ENCODE assay signal across 11 cellular contexts in the genomic region with DNA sequence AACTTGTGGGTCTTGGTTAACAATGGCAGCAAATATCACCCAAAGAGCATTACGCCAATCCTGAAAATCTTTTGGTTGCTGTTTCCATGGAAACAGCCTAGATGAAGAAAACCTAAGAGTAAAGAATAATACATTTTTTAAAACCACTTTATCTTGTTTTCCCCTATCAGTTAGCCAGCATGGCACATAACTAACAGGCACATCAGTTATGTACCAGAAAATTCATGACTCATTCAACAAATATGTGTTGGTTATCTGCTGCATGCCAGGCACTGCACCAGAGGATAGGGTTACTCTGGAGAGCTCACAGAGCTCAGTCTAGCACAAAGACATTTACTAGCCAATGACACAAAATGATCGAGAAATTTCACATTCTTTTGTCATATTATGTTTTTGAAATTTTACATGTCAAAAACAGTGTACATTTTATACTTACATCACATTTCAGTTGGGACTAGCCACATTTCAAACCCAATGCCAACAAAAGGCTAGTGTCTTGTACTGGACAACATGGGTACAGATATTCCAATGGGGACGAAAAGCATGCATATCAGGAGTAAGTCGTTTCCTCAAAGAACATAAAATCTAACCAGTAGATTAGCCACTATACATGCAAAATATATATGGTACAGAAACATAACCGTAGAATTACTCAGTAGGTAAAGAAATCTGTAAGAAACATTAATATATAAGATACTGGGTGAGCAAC. TPM values are rescaled to one million over a fixed set of nuclear protein-coding genes. Genes with fewer than 3 reads are reported as not detected.
A peak's percentile ranks its signal among the peaks of the same experiment; 100 is the strongest.
DNase-seq lines count a peak whose midpoint lies in the region; ATAC-seq and TF ChIP-seq lines count a peak whose summit lies in the region.
"Had no signal": no experiment of that assay in that cellular context is flagged by ENCODE, and none has a peak within 500 bp of the region (broad histone marks: within the 10 kb centered on the region; RNA-seq: fewer than 3 reads in every experiment).

No MANE protein-coding gene starts in this region.

- in situ Hi-C loops in GM23248 (cut with MboI), result no loop called here
- in situ Hi-C loops in SK-MEL-5 (cut with HindIII; ENCODE audit: low pct_unique_long_range_greater_than_20kb, low sequenced_read_pairs), result no loop called here

- no peaks in the 10 kb centered on the region for H3K27me3 ChIP-seq in GM23248 (replicated peaks; ENCODE audit: insufficient read depth)
- H3K27me3 ChIP-seq: transverse colon had no signal

- no peaks in the 10 kb centered on the region for H3F3A ChIP-seq in GM23248 (ENCODE audit: insufficient read depth)

- no peak overlapping the region for H3K4me3 Mint-ChIP-seq in osteocyte (ENCODE audit: unreplicated experiment)
- H3K4me3 Mint-ChIP-seq in activated T-cell treated with anti-CD3 and anti-CD28 coated beads, Interleukin-2, amount 50 U/mL, for 4 hours, result no peak overlapping the region
- H3K4me3 Mint-ChIP-seq: activated naive CD4-positive, alpha-beta T cell treated with anti-CD3 and anti-CD28 coated beads, Interleukin-2, amount 10 ng/mL, durations not matched to agents 7 days and 5 days had no signal

- TF ChIP-seq CTCF in osteocyte (IDR thresholded peaks at IDR 0.05), result no peak

- H3K79me2 ChIP-seq in GM23248 (ENCODE audit: insufficient read depth), result peaks cover 16% of the 10 kb centered on the region

- ATAC-seq in HG02610 (IDR thresholded peaks at IDR 0.05; ENCODE audit: unreplicated experiment) (no peak), GM21528 (IDR thresholded peaks at IDR 0.05; ENCODE audit: low FRiP score, unreplicated experiment) (no peak)
- no peak for ATAC-seq in activated T-cell treated with anti-CD3 and anti-CD28 coated beads, Interleukin-2, amount 50 U/mL, for 4 hours

- peak overlapping the region; percentile 58 for H3K27ac Mint-ChIP-seq in osteocyte (ENCODE audit: unreplicated experiment)
- H3K27ac Mint-ChIP-seq: activated naive CD4-positive, alpha-beta T cell treated with anti-CD3 and anti-CD28 coated beads, Interleukin-2, amount 10 ng/mL, durations not matched to agents 7 days and 5 days had no signal

- H3K4me1 Mint-ChIP-seq in osteocyte (ENCODE audit: unreplicated experiment), result peaks cover 17% of the 10 kb centered on the region
- peaks cover 13% of the 10 kb centered on the region for H3K4me1 Mint-ChIP-seq in activated T-cell treated with anti-CD3 and anti-CD28 coated beads, Interleukin-2, amount 50 U/mL, for 4 hours (ENCODE audit: low read depth)
- H3K4me1 Mint-ChIP-seq: activated naive CD4-positive, alpha-beta T cell treated with anti-CD3 and anti-CD28 coated beads, Interleukin-2, amount 10 ng/mL, durations not matched to agents 7 days and 5 days had no signal

- H3K36me3 Mint-ChIP-seq in osteocyte (ENCODE audit: unreplicated experiment), result no peaks in the 10 kb centered on the region
- H3K36me3 Mint-ChIP-seq in activated T-cell treated with anti-CD3 and anti-CD28 coated beads, Interleukin-2, amount 50 U/mL, for 4 hours (ENCODE audit: insufficient read depth), result peaks cover 3% of the 10 kb centered on the region
- H3K36me3 Mint-ChIP-seq: activated naive CD4-positive, alpha-beta T cell treated with anti-CD3 and anti-CD28 coated beads, Interleukin-2, amount 10 ng/mL, durations not matched to agents 7 days and 5 days had no signal

- H3K9me3 ChIP-seq in GM23248 (ENCODE audit: low read depth), result no peaks in the 10 kb centered on the region
- H3K9me3 ChIP-seq: transverse colon had no signal

- no peaks in the 10 kb centered on the region for H3K36me3 ChIP-seq in GM23248 (ENCODE audit: low read depth)
- H3K36me3 ChIP-seq: transverse colon had no signal

- 75 to 76% methylated on average over 5 of the region's 5 CpGs for WGBS in GM23248 (ENCODE audit: low coverage in 1 of 2, low lambda C conversion rate in 2 of 2, missing lambda C conversion rate in 2 of 2), 2 experiments

- DNase-seq in GM23248 (peak; percentile 65), SK-MEL-5 (ENCODE audit: low read depth, low spot score) (peak; percentile 55), fibroblast of the conjunctiva (ENCODE audit: low read depth) (peak; percentile 20), osteocyte (ENCODE audit: extremely low spot score, unreplicated experiment) (no peak), NCI-H2029 (lab: John Stamatoyannopoulos, UW) (no peak)
- DNase-seq in activated T-cell treated with anti-CD3 and anti-CD28 coated beads, Interleukin-2, amount 50 U/mL, for 4 hours, result no peak
- DNase-seq: activated naive CD4-positive, alpha-beta T cell treated with anti-CD3 and anti-CD28 coated beads, Interleukin-2, amount 10 ng/mL, durations not matched to agents 7 days and 5 days; NCI-H1048; transverse colon had no signal

- H3K4me3 ChIP-seq in GM23248, result no peak overlapping the region
- H3K4me3 ChIP-seq: transverse colon had no signal

- H2AFZ ChIP-seq in GM23248, result no peak overlapping the region

- no peaks in the 10 kb centered on the region for H3K9me2 ChIP-seq in GM23248 (ENCODE audit: insufficient read depth)

- H3K9ac ChIP-seq in GM23248, result no peak overlapping the region

- peaks cover 9% of the 10 kb centered on the region for H3K4me1 ChIP-seq in GM23248 (ENCODE audit: insufficient read depth)

- no peaks in the 10 kb centered on the region for H3K9me3 Mint-ChIP-seq in osteocyte (ENCODE audit: unreplicated experiment)
- H3K9me3 Mint-ChIP-seq in activated T-cell treated with anti-CD3 and anti-CD28 coated beads, Interleukin-2, amount 50 U/mL, for 4 hours, result peaks cover 3% of the 10 kb centered on the region
- H3K9me3 Mint-ChIP-seq: activated naive CD4-positive, alpha-beta T cell treated with anti-CD3 and anti-CD28 coated beads, Interleukin-2, amount 10 ng/mL, durations not matched to agents 7 days and 5 days had no signal

- no peaks in the 10 kb centered on the region for H4K20me1 ChIP-seq in GM23248 (ENCODE audit: insufficient read depth)

- no peak overlapping the region for H3K4me2 ChIP-seq in GM23248 (ENCODE audit: unreplicated experiment)

- no peaks in the 10 kb centered on the region for H3K27me3 Mint-ChIP-seq in osteocyte (ENCODE audit: unreplicated experiment)
- H3K27me3 Mint-ChIP-seq in activated T-cell treated with anti-CD3 and anti-CD28 coated beads, Interleukin-2, amount 50 U/mL, for 4 hours (ENCODE audit: low read depth), result no peaks in the 10 kb centered on the region
- H3K27me3 Mint-ChIP-seq: activated naive CD4-positive, alpha-beta T cell treated with anti-CD3 and anti-CD28 coated beads, Interleukin-2, amount 10 ng/mL, durations not matched to agents 7 days and 5 days had no signal

- no peak overlapping the region for H3K27ac ChIP-seq in GM23248
- H3K27ac ChIP-seq: transverse colon had no signal

RNA-seq across cellular contexts. Expression of a gene that starts 20.3 kb away (rescaled TPM):
- 2.6 and 3.3 TPM in 2 replicates for total RNA-seq in GM23248 (2014; rRNA removed; shearing (Covaris generic))
- 2.0 and 2.1 TPM in 2 replicates for polyA plus RNA-seq in GM23248 (2016; fragmentation: Nextera tagmentation; extraction: Ambion mirVana)
- 13.4 and 14.8 TPM in 2 replicates for total RNA-seq in SK-MEL-5 (2014; rRNA removed; shearing (Covaris generic))
- polyA plus RNA-seq in SK-MEL-5 (2015; cell fraction: cytosol; rRNA removed), result 12.1 and 17.0 TPM in 2 replicates
- polyA plus RNA-seq in SK-MEL-5 (2015; cell fraction: nucleus; rRNA removed), result 5.8 and 6.1 TPM in 2 replicates
- total RNA-seq in osteocyte, result 7.2 and 8.4 TPM in 2 replicates
- total RNA-seq in activated T-cell treated with anti-CD3 and anti-CD28 coated beads, Interleukin-2, amount 50 U/mL, for 4 hours, result 1 to 10 TPM; 2.8 to 3.4 (median 2.8) TPM

RNA-seq across cellular contexts. Expression of a gene that starts 21.7 kb away (rescaled TPM):
- 51.1 and 53.0 TPM in 2 replicates for total RNA-seq in GM23248 (2014; rRNA removed; shearing (Covaris generic))
- polyA plus RNA-seq in GM23248 (2016; fragmentation: Nextera tagmentation; extraction: Ambion mirVana), result 60.2 and 66.8 TPM in 2 replicates
- 205 and 213 TPM in 2 replicates for total RNA-seq in SK-MEL-5 (2014; rRNA removed; shearing (Covaris generic))
- 164 and 172 TPM in 2 replicates for polyA plus RNA-seq in SK-MEL-5 (2015; cell fraction: cytosol; rRNA removed)
- polyA plus RNA-seq in SK-MEL-5 (2015; cell fraction: nucleus; rRNA removed), result 91.1 and 96.5 TPM in 2 replicates
- total RNA-seq in osteocyte, result 96.4 and 101 TPM in 2 replicates
- total RNA-seq in activated T-cell treated with anti-CD3 and anti-CD28 coated beads, Interleukin-2, amount 50 U/mL, for 4 hours, result 100 to 1,000 TPM; 129 to 146 (median 135) TPM

Comparison
In these comparisons a context has a peak if more than half of its experiments do, and no peak if none do; other contexts are left out.
1. DNase-seq: peak in GM23248 (single experiment), SK-MEL-5 (single experiment) and fibroblast of the conjunctiva (single experiment); none in osteocyte (single experiment), NCI-H2029 (single experiment) and activated T-cell treated with anti-CD3 and anti-CD28 coated beads, Interleukin-2, amount 50 U/mL, for 4 hours (single experiment).